In genomic region chr1:43529206-43529731, GRCh38 we compare ENCODE assay signal across 8 cellular contexts. TPM values are rescaled to one million over a fixed set of nuclear protein-coding genes. Genes with fewer than 3 reads are reported as not detected.
A peak's percentile ranks its signal among the peaks of the same experiment; 100 is the strongest.
DNase-seq lines count a peak whose midpoint lies in the region; ATAC-seq and TF ChIP-seq lines count a peak whose summit lies in the region.

No MANE protein-coding gene starts in this region.

- H3K4me1 ChIP-seq in OCI-LY3 (ENCODE audit: low read length) = 0 out of 2 replicates have a peak, but pooled peaks cover 3% of the 10 kb centered on the region

- BruUV-seq in Calu3 (replicated peaks; lab: Mats Ljungman, UMichigan) = no TSS peak

- H3K9ac ChIP-seq in OCI-LY3 (ENCODE audit: low read length) = no peak overlapping the region

- no peaks in the 10 kb centered on the region for H3K36me3 ChIP-seq in OCI-LY3 (replicated peaks; ENCODE audit: low read depth, low read length)

- peak; percentile 88 for DNase-seq in Calu3
- peak; percentile 68 for DNase-seq in activated CD8-positive, alpha-beta memory T cell treated with anti-CD3 and anti-CD28 coated beads, Interleukin-2, amount 50 U/mL, for 24 hours (ENCODE audit: extremely low read depth)
- DNase-seq in epithelial cell of esophagus (ENCODE audit: low read depth) = peak; percentile 88
- DNase-seq in mucosa of gallbladder (ENCODE audit: low spot score) = peak; percentile 85
- peak; percentile 58 to 77 for DNase-seq in stimulated activated CD8-positive, alpha-beta memory T cell treated with anti-CD3 and anti-CD28 coated beads, Interleukin-4, amount 100 ng/mL, for 4 hours (ENCODE audit: low read depth in 2 of 2, low spot score in 1 of 2)

- H2AFZ ChIP-seq in OCI-LY3 (ENCODE audit: low read depth, low read length) = no peak overlapping the region

- H3K4me2 ChIP-seq in OCI-LY3 (ENCODE audit: low read length) = no peak overlapping the region; the same call in 1 of the 2 replicates

- CTCF ChIA-PET in Calu3 (lab: Charles Lee) = interaction anchor here (0.8 to 1.8 kb wide), 2 partner anchors 121 to 406 kb away, joined by 4 to 8 read pairs; partner anchors contain the start of gene KDM4A

- no peaks in the 10 kb centered on the region for H3K27me3 Mint-ChIP-seq in Calu3 (ENCODE audit: unreplicated experiment)
- peaks cover 31% of the 10 kb centered on the region for H3K27me3 Mint-ChIP-seq in IgD-negative memory B cell

- peak; percentile 88 for TF ChIP-seq CTCF in Calu3 (IDR thresholded peaks at IDR 0.05; ENCODE audit: unreplicated experiment)
- TF ChIP-seq CTCF in OCI-LY3 (IDR thresholded peaks at IDR 0.05; ENCODE audit: low read depth, low read length) = peak; percentile 82
- peak; percentile 98 for TF ChIP-seq CTCF in epithelial cell of esophagus (IDR thresholded peaks at IDR 0.05; ENCODE audit: insufficient read depth, low read depth, low read length, missing control alignments)

- H3K4me1 Mint-ChIP-seq in Calu3 (ENCODE audit: low read depth, unreplicated experiment) (peaks cover 61% of the 10 kb centered on the region), IgD-negative memory B cell (peaks cover 9 to 10% (median 10%) of the 10 kb centered on the region in 3 donors)

- H3K9me3 ChIP-seq in OCI-LY3 (ENCODE audit: insufficient read depth, low read length) = no peaks in the 10 kb centered on the region

- intact Hi-C loops in Calu3 (cut with micrococcal nuclease; ENCODE audit: unreplicated experiment) = loop anchor here (5.0 kb wide), 2 partner anchors 53 to 77 kb away; partner anchors contain the start of gene HYI

- no peak overlapping the region for H3K4me3 ChIP-seq in OCI-LY3 (ENCODE audit: low read length)
- no peak overlapping the region for H3K4me3 ChIP-seq in epithelial cell of esophagus (ENCODE audit: low read length)

- no peak for ATAC-seq in HG03045 (IDR thresholded peaks at IDR 0.05; ENCODE audit: unreplicated experiment)

- no peak overlapping the region for H3K27ac Mint-ChIP-seq in Calu3 (ENCODE audit: unreplicated experiment)
- H3K27ac Mint-ChIP-seq in IgD-negative memory B cell = no peak overlapping the region

- no peaks in the 10 kb centered on the region for H3K79me2 ChIP-seq in OCI-LY3 (ENCODE audit: low read length)

- H3K4me3 Mint-ChIP-seq in Calu3 (ENCODE audit: low read depth, unreplicated experiment) = no peak overlapping the region
- peak overlapping the region in 3 of 4 donors; percentile 54 to 76 (median 61) for H3K4me3 Mint-ChIP-seq in IgD-negative memory B cell

- H3K27me3 ChIP-seq in OCI-LY3 (ENCODE audit: low read depth, low read length) = peaks cover 24% of the 10 kb centered on the region

- no peaks in the 10 kb centered on the region for H4K20me1 ChIP-seq in OCI-LY3 (ENCODE audit: insufficient read depth, low read length)

- H3K36me3 Mint-ChIP-seq in Calu3 (ENCODE audit: insufficient read depth, unreplicated experiment) = peaks cover 32% of the 10 kb centered on the region
- no peaks in the 10 kb centered on the region for H3K36me3 Mint-ChIP-seq in IgD-negative memory B cell

- H3K9me3 Mint-ChIP-seq in Calu3 (ENCODE audit: low read depth, unreplicated experiment) (no peaks in the 10 kb centered on the region), IgD-negative memory B cell (no peaks in the 10 kb centered on the region)

- H3K27ac ChIP-seq in OCI-LY3 (ENCODE audit: low read length) = no peak overlapping the region

RNA-seq across cellular contexts. Expression of gene PTPRF, which starts 1.4 kb away (rescaled TPM):
- total RNA-seq in Calu3 (2022) (240 and 318 TPM in 2 replicates), mucosa of gallbladder (478 TPM)
- not detected for polyA plus RNA-seq in IgD-negative memory B cell
